16 cellular contexts compared by ENCODE assay signal in genomic region chr1:21833392-21833976, GRCh38. TPM values are rescaled to one million over a fixed set of nuclear protein-coding genes. Genes with fewer than 3 reads are reported as not detected.
DNase-seq lines count a peak whose midpoint lies in the region; ATAC-seq and TF ChIP-seq lines count a peak whose summit lies in the region.
"Had no signal": no experiment of that assay in that cellular context is flagged by ENCODE, and none has a peak within 500 bp of the region (broad histone marks: within the 10 kb centered on the region; RNA-seq: fewer than 3 reads in every experiment).

No MANE protein-coding gene starts in this region.

- POLR2A ChIA-PET in IMR-90 (lab: Charles Lee; ENCODE audit: unreplicated experiment) (no interaction called here), RWPE1 (lab: Yijun Ruan, JAX; ENCODE audit: low non-redundant PET) (no interaction called here)

- 97% methylated on average over 7 of the region's 11 CpGs; no CpG with 5 or more reads in 1 of the 2 experiments for WGBS in IMR-90 (ENCODE audit: extremely low coverage in 2 of 2, insufficient read length in 1 of 2), 2 experiments

- no peak overlapping the region for H3K23ac ChIP-seq in IMR-90 (ENCODE audit: low read depth, low read length)

- no peaks in the 10 kb centered on the region for H3K9me3 Mint-ChIP-seq in endothelial cell (ENCODE audit: unreplicated experiment)
- H3K9me3 Mint-ChIP-seq in progenitor cell of endocrine pancreas (ENCODE audit: low read depth): no peaks in the 10 kb centered on the region

- intact Hi-C loops in IMR-90 (cut with micrococcal nuclease) (no loop called here), posterior vena cava (cut with DNase I) (no loop called here), head of caudate nucleus (cut with DNase I) (no loop called here)

- H3K27ac ChIP-seq in IMR-90 (ENCODE audit: insufficient read depth, low read length) (no peak overlapping the region), RWPE1 (peak overlapping the region; percentile 4; the same call in 1 of the 2 replicates)
- H3K27ac ChIP-seq: A549, C4-2B, GM23248 had no signal

- H3K56ac ChIP-seq in IMR-90 (ENCODE audit: extremely low read depth, insufficient read depth, low read length): no peak overlapping the region

- no peak overlapping the region for H4K8ac ChIP-seq in IMR-90 (ENCODE audit: low read depth in 2 of 2, low read length in 2 of 2)

- no peak overlapping the region for H4K91ac ChIP-seq in IMR-90 (ENCODE audit: insufficient read depth, low read depth, low read length)

- no peaks in the 10 kb centered on the region for H3K27me3 ChIP-seq in IMR-90 (ENCODE audit: control insufficient read depth, insufficient read depth, low read length)
- H3K27me3 ChIP-seq: BE2C had no signal

- TF ChIP-seq CTCF in IMR-90 (conservative IDR thresholded peaks at IDR 0.05; ENCODE audit: low read depth, low read length): no peak
- TF ChIP-seq CTCF in RWPE1 (conservative IDR thresholded peaks at IDR 0.05; ENCODE audit: low read depth): no peak
- no peak for TF ChIP-seq CTCF in endothelial cell (IDR thresholded peaks at IDR 0.05; ENCODE audit: unreplicated experiment)
- no peak for TF ChIP-seq CTCF in progenitor cell of endocrine pancreas (IDR thresholded peaks at IDR 0.05; ENCODE audit: unreplicated experiment)

- H2BK5ac ChIP-seq in IMR-90 (ENCODE audit: low read depth, low read length, poor library complexity, severe bottlenecking): no peak overlapping the region

- H3K27me3 Mint-ChIP-seq in endothelial cell (ENCODE audit: unreplicated experiment) (peaks cover 22% of the 10 kb centered on the region), progenitor cell of endocrine pancreas (no peaks in the 10 kb centered on the region)
- H3K27me3 Mint-ChIP-seq: CD4-positive, alpha-beta memory T cell had no signal

- dilution Hi-C loops in IMR-90 (cut with HindIII; ENCODE audit: low sequenced_read_pairs, unreplicated experiment): no loop called here

- no peak overlapping the region for H2BK120ac ChIP-seq in IMR-90 (ENCODE audit: low read depth, low read length)

- H2BK20ac ChIP-seq in IMR-90 (ENCODE audit: low read depth, low read length): no peak overlapping the region

- H3K4me1 ChIP-seq in IMR-90 (ENCODE audit: control insufficient read depth, insufficient read depth, low read length): no peaks in the 10 kb centered on the region
- H3K4me1 ChIP-seq: A549, BE2C had no signal

- no peak overlapping the region for H2AFZ ChIP-seq in IMR-90 (replicated peaks; ENCODE audit: low read length, poor library complexity)
- H2AFZ ChIP-seq: GM23248 had no signal

- H2AK9ac ChIP-seq in IMR-90 (replicated peaks; ENCODE audit: low read depth, low read length, poor library complexity): peak overlapping the region; percentile 9

- in situ Hi-C loops in IMR-90 (cut with MboI; ENCODE audit: low sequenced_read_pairs): no loop called here

- H3K4ac ChIP-seq in IMR-90 (ENCODE audit: low read depth, low read length): no peak overlapping the region

- TF ChIP-seq RAD21 in IMR-90 (IDR thresholded peaks at IDR 0.05; ENCODE audit: low read length): no peak

- H3K4me1 Mint-ChIP-seq in endothelial cell (ENCODE audit: unreplicated experiment): no peaks in the 10 kb centered on the region
- no peaks in the 10 kb centered on the region for H3K4me1 Mint-ChIP-seq in progenitor cell of endocrine pancreas (ENCODE audit: low read depth)
- H3K4me1 Mint-ChIP-seq: CD4-positive, alpha-beta memory T cell; H9 had no signal

- no peak overlapping the region for H3K4me2 ChIP-seq in IMR-90 (ENCODE audit: low read depth, low read length)
- H3K4me2 ChIP-seq: A549 had no signal

- H3K27ac Mint-ChIP-seq in endothelial cell (ENCODE audit: unreplicated experiment) (peak overlapping the region; percentile 31), progenitor cell of endocrine pancreas (no peak overlapping the region)

- H3K14ac ChIP-seq in IMR-90 (replicated peaks; ENCODE audit: low read depth, low read length): no peak overlapping the region

- no peak overlapping the region for H4K5ac ChIP-seq in IMR-90 (ENCODE audit: low read depth, low read length)

- no peak overlapping the region for H2AK5ac ChIP-seq in IMR-90 (ENCODE audit: low read depth, low read length)

- no peak overlapping the region for H3K18ac ChIP-seq in IMR-90 (ENCODE audit: low read depth, low read length)

- peaks cover 84% of the 10 kb centered on the region for H3K36me3 ChIP-seq in IMR-90 (ENCODE audit: control insufficient read depth, insufficient read depth, low read length)
- H3K36me3 ChIP-seq: BE2C had no signal

- H2BK15ac ChIP-seq in IMR-90 (ENCODE audit: low read depth, low read length): no peak overlapping the region

- peaks cover 0 to 3% of the 10 kb centered on the region in 2 experiments; a peak in 2 of 4 replicates for H3K79me1 ChIP-seq in IMR-90 (ENCODE audit: low read depth in 1 of 2, low read length in 2 of 2)

- DNase-seq in IMR-90 (no peak), RWPE1 (ENCODE audit: low spot score) (no peak), endothelial cell (ENCODE audit: low spot score) (no peak), posterior vena cava (ENCODE audit: low spot score) (peak; percentile 74), head of caudate nucleus (no peak), progenitor cell of endocrine pancreas (ENCODE audit: low spot score, unreplicated experiment) (no peak)
- DNase-seq: BE2C; CD4-positive, alpha-beta memory T cell; DMS79; GM23248; H9 had no signal

- no peak for TF ChIP-seq POLR2A in IMR-90 (IDR thresholded peaks at IDR 0.05; ENCODE audit: low read depth, low read length)

- H3K9ac ChIP-seq in IMR-90 (ENCODE audit: low read depth, low read length): no peak overlapping the region
- H3K9ac ChIP-seq: GM23248 had no signal

- no peaks in the 10 kb centered on the region for H3K9me1 ChIP-seq in IMR-90 (ENCODE audit: insufficient read depth, low read length)

- no peak overlapping the region for H3K4me3 ChIP-seq in IMR-90 (ENCODE audit: insufficient read depth, low read depth, low read length)
- H3K4me3 ChIP-seq: A549, GM12878, GM23248 had no signal

- H3K36me3 Mint-ChIP-seq in endothelial cell (ENCODE audit: low read depth, unreplicated experiment) (peaks cover 49% of the 10 kb centered on the region), progenitor cell of endocrine pancreas (ENCODE audit: insufficient read depth) (peaks cover 42% of the 10 kb centered on the region)

- CTCF ChIA-PET in IMR-90 (lab: Yijun Ruan, JAX) (no interaction called here), RWPE1 (lab: Yijun Ruan, JAX) (no interaction called here)

- ATAC-seq in IMR-90 (ENCODE audit: low read depth) (no peak), HG02759 (IDR thresholded peaks at IDR 0.05; ENCODE audit: unreplicated experiment) (no peak)
- ATAC-seq: A549, GM12878 had no signal

- TSS peak; percentile 19 for BruUV-seq in IMR-90 (replicated peaks; lab: Mats Ljungman, UMichigan)

- no peaks in the 10 kb centered on the region; the same call in 1 of the 2 replicates for H4K20me1 ChIP-seq in IMR-90 (ENCODE audit: insufficient read depth, low read length)

- H3K9me3 ChIP-seq in IMR-90 (ENCODE audit: control insufficient read depth, insufficient read depth, low read length): peaks cover 9% of the 10 kb centered on the region; the same call in 1 of the 2 replicates
- H3K9me3 ChIP-seq: BE2C had no signal

- H3K4me3 Mint-ChIP-seq in endothelial cell (ENCODE audit: unreplicated experiment) (no peak overlapping the region), progenitor cell of endocrine pancreas (ENCODE audit: low read depth) (no peak overlapping the region)
- H3K4me3 Mint-ChIP-seq: CD4-positive, alpha-beta memory T cell; H9 had no signal

TF ChIP-seq in IMR-90, 13 proteins besides CTCF, POLR2A, EP300 and RAD21 (continues in another document):
- TF ChIP-seq RFX5 (IDR thresholded peaks at IDR 0.05; ENCODE audit: low read depth, low read length) (no peak), NFE2L2 (IDR thresholded peaks at IDR 0.05; ENCODE audit: low read depth, low read length) (no peak), CEBPB (IDR thresholded peaks at IDR 0.05; ENCODE audit: low read depth, low read length) (no peak), USF2 (IDR thresholded peaks at IDR 0.05; ENCODE audit: low read depth, low read length) (no peak), FOS (IDR thresholded peaks at IDR 0.05; ENCODE audit: low read depth, low read length) (no peak), SMC3 (IDR thresholded peaks at IDR 0.05; ENCODE audit: low read depth, low read length) (no peak), MAZ (IDR thresholded peaks at IDR 0.05; ENCODE audit: borderline replicate concordance, low read depth, low read length) (no peak), RCOR1 (IDR thresholded peaks at IDR 0.05; ENCODE audit: insufficient replicate concordance, low read length) (no peak), CHD1 (IDR thresholded peaks at IDR 0.05; ENCODE audit: low read depth, low read length) (no peak), MAFK (IDR thresholded peaks at IDR 0.05; ENCODE audit: low read depth, low read length) (no peak), BHLHE40 (IDR thresholded peaks at IDR 0.05; ENCODE audit: low read depth, low read length) (no peak), MXI1 (IDR thresholded peaks at IDR 0.05; ENCODE audit: borderline replicate concordance, low read depth, low read length) (no peak)

RNA-seq across cellular contexts. Expression of gene LDLRAD2, which starts 21.4 kb away (rescaled TPM):
- not detected in 2 replicates for total RNA-seq in IMR-90 (2012; rRNA removed)
- 0.05 TPM in 1 of 2 replicates, not detected in the other for polyA plus RNA-seq in IMR-90 (2012; rRNA removed)
- polyA plus RNA-seq in IMR-90 (2012; cell fraction: cytosol; rRNA removed): 0.03 and 0.17 TPM in 2 replicates
- polyA plus RNA-seq in IMR-90 (2012; cell fraction: nucleus; rRNA removed; ENCODE audit: low replicate concordance): 0.34 and 0.39 TPM in 2 replicates
- total RNA-seq in endothelial cell (ENCODE audit: unreplicated experiment): 1.3 TPM
- under 1 TPM; 0.24 to 0.28 TPM for total RNA-seq in posterior vena cava
- total RNA-seq in progenitor cell of endocrine pancreas: 0.55 and 0.77 TPM in 2 replicates
- total RNA-seq: CD4-positive, alpha-beta memory T cell; G401; GM23248 had no signal
- polyA plus RNA-seq: CD4-positive, alpha-beta memory T cell had no signal

RNA-seq across cellular contexts. Expression of gene USP48, which starts 50.5 kb away (rescaled TPM):
- 24.7 and 47.2 TPM in 2 replicates for total RNA-seq in IMR-90 (2012; rRNA removed)
- 17.1 and 25.0 TPM in 2 replicates for polyA plus RNA-seq in IMR-90 (2012; rRNA removed)
- polyA plus RNA-seq in IMR-90 (2012; cell fraction: cytosol; rRNA removed): 4.0 and 5.6 TPM in 2 replicates
- polyA plus RNA-seq in IMR-90 (2012; cell fraction: nucleus; rRNA removed; ENCODE audit: low replicate concordance): 7.8 and 40.6 TPM in 2 replicates
- 57.9 TPM for total RNA-seq in endothelial cell (ENCODE audit: unreplicated experiment)
- total RNA-seq in posterior vena cava: 10 to 100 TPM; 51.4 to 56.8 TPM
- 77.3 and 84.9 TPM in 2 replicates for total RNA-seq in progenitor cell of endocrine pancreas
